In the genomic region with DNA sequence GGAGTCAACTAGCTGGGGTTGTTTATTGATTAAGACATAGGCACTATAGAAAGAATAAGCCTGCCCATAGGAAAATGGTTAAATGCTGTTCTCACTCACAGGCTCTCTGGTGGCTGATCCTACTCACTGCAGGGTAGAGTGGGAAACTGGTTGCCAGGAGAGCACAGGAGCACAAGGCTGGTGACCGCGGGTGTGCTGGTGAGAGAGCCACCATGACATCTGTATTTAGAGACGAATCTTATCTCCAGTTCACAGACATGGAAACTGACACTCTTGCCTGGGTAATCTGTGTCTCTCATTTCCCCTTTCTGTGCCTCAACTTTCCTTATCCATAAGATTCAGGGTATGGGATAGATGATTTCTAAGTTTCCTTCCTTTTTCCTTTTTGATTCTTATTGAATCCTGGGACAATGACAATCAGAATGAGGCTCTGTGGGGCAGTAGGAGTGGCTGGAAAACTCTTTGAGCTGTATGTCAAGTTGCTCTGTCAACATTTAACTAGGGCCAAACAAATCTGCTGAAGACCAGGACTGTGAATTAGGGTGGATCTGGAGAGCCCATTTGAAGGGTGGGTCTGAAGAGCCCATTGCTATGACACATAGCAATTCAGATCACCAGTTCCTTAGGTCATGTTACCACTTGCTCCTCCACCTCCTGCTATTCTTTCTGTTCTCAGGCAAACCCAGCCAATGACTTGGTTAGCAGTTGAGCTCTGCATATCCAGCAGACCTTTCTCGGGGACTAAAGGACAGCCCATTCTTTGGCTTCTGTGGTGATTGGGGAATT, we compare ENCODE assay signal across 11 cellular contexts.
DNase-seq lines count a peak whose midpoint lies in the region; ATAC-seq and TF ChIP-seq lines count a peak whose summit lies in the region.
"Had no signal": no experiment of that assay in that cellular context is flagged by ENCODE, and none has a peak within 500 bp of the region (broad histone marks: within the 10 kb centered on the region; RNA-seq: fewer than 3 reads in every experiment).

No MANE protein-coding gene starts in this region.

- intact Hi-C loops in right lobe of liver (cut with DNase I), result no loop called here

- WGBS in right lobe of liver (ENCODE audit: insufficient coverage, low coverage, low lambda C conversion rate, missing lambda C conversion rate), result 57% methylated on average over 4 of the region's 4 CpGs

- peak; percentile 21 for DNase-seq in DMS53 treated with DMSO at 0.1 percent for 48 hours (lab: John Stamatoyannopoulos, UW; ENCODE audit: unreplicated experiment)
- peak; percentile 17 to 21 for DNase-seq in Kasumi-1 (lab: John Stamatoyannopoulos, UW)
- DNase-seq in astrocyte of the cerebellum (ENCODE audit: low read depth), result no peak
- no peak for DNase-seq in right lobe of liver
- DNase-seq in GM13976 (ENCODE audit: low spot score), result no peak
- no peak for DNase-seq in stimulated activated CD4-positive, alpha-beta T cell treated with anti-CD3 and anti-CD28 coated beads, Interleukin-1b, Interleukin-23, amount 100 ng/mL, for 48 hours
- no peak for DNase-seq in hypothalamus (lab: John Stamatoyannopoulos, UW)
- DNase-seq: EL, MM.1S had no signal

- peaks cover 0 to 6% (median 2%) of the 10 kb centered on the region in 4 donors for H3K4me1 ChIP-seq in right lobe of liver

- in situ Hi-C loops in astrocyte of the cerebellum (cut with HindIII; ENCODE audit: low sequenced_read_pairs), result no loop called here
- in situ Hi-C loops in GM13976 (cut with MboI; ENCODE audit: low sequenced_read_pairs, unreplicated experiment), result no loop called here

- no peak overlapping the region for H3K4me3 ChIP-seq in astrocyte of the cerebellum (ENCODE audit: low read depth, low read length)
- no peak overlapping the region for H3K4me3 ChIP-seq in right lobe of liver

- TF ChIP-seq CTCF in astrocyte of the cerebellum (IDR thresholded peaks at IDR 0.05; ENCODE audit: low read depth, low read length, missing control alignments) (peak; percentile 4), right lobe of liver (IDR thresholded peaks at IDR 0.05) (peak in 1 of 4 donors; percentile 10), GM13976 (IDR thresholded peaks at IDR 0.05; ENCODE audit: borderline replicate concordance, control extremely low read depth, extremely low read depth, insufficient read depth, missing control alignments) (no peak)

- ATAC-seq in right lobe of liver, result peak in 3 of 4 donors; percentile 16 to 41 (median 29)
- ATAC-seq in HG03457 (IDR thresholded peaks at IDR 0.05; ENCODE audit: unreplicated experiment), result no peak

- H3K9me3 ChIP-seq in right lobe of liver, result no peaks in the 10 kb centered on the region

- no peak overlapping the region for H3K27ac ChIP-seq in right lobe of liver
- H3K27ac ChIP-seq: VCaP had no signal

- no peak for TF ChIP-seq POLR2A in right lobe of liver (IDR thresholded peaks at IDR 0.05)

- no peaks in the 10 kb centered on the region for H3K36me3 ChIP-seq in right lobe of liver

- H3K27me3 ChIP-seq in right lobe of liver, result no peaks in the 10 kb centered on the region

Comparison
In these comparisons a context has a peak if more than half of its experiments do, and no peak if none do; other contexts are left out.
1. DNase-seq: peak in DMS53 treated with DMSO at 0.1 percent for 48 hours (single experiment) and Kasumi-1 (2 of 2); none in astrocyte of the cerebellum (single experiment), right lobe of liver (0 of 3), GM13976 (single experiment), stimulated activated CD4-positive, alpha-beta T cell treated with anti-CD3 and anti-CD28 coated beads, Interleukin-1b, Interleukin-23, amount 100 ng/mL, for 48 hours (single experiment) and hypothalamus (0 of 51).